Comparison of ENCODE assay signal across 34 cellular contexts in genomic region chrX:49725923-49726904, GRCh38. TPM values are rescaled to one million over a fixed set of nuclear protein-coding genes. Genes with fewer than 3 reads are reported as not detected.
"Had no signal": no experiment of that assay in that cellular context is flagged by ENCODE, and none has a peak within 500 bp of the region (broad histone marks: within the 10 kb centered on the region; RNA-seq: fewer than 3 reads in every experiment).

No MANE protein-coding gene starts in this region.

- H3K4me3 Mint-ChIP-seq: activated naive CD4-positive, alpha-beta T cell treated with anti-CD3 and anti-CD28 coated beads for 36 hours; activated naive CD8-positive, alpha-beta T cell treated with anti-CD3 and anti-CD28 coated beads, Interleukin-2, amount 10 ng/mL, durations not matched to agents 7 days and 5 days; activated T-helper 1 cell treated with anti-CD3 and anti-CD28 coated beads, Interleukin-12 subunit alpha, Interleukin-12 subunit beta, Interleukin-2, Interleukin-4 antibody, amounts not matched to agents 30 ng/mL and 10 ng/mL and 1 ng/mL, durations not matched to agents 14 hours and 24 hours and 36 hours; brain; mesothelial cell of epicardium; naive B cell; neural crest cell had no signal

- H3K27ac Mint-ChIP-seq: activated naive CD4-positive, alpha-beta T cell treated with anti-CD3 and anti-CD28 coated beads for 36 hours; activated naive CD8-positive, alpha-beta T cell treated with anti-CD3 and anti-CD28 coated beads, Interleukin-2, amount 10 ng/mL, durations not matched to agents 7 days and 5 days; activated T-helper 1 cell treated with anti-CD3 and anti-CD28 coated beads, Interleukin-12 subunit alpha, Interleukin-12 subunit beta, Interleukin-2, Interleukin-4 antibody, amounts not matched to agents 30 ng/mL and 10 ng/mL and 1 ng/mL, durations not matched to agents 14 hours and 24 hours and 36 hours; brain; mesothelial cell of epicardium had no signal

- H3K27ac ChIP-seq: ascending aorta, cardiac muscle cell, heart right ventricle, parathyroid adenoma, right atrium auricular region, tibial nerve, WERI-Rb-1 had no signal

- H3K4me1 Mint-ChIP-seq: activated naive CD8-positive, alpha-beta T cell treated with anti-CD3 and anti-CD28 coated beads, Interleukin-2, amount 10 ng/mL, durations not matched to agents 7 days and 5 days; brain; mesothelial cell of epicardium; naive B cell; neural crest cell had no signal

- H3K27me3 ChIP-seq: ascending aorta, cardiac muscle cell, right atrium auricular region had no signal

- H3K9me3 Mint-ChIP-seq: activated naive CD8-positive, alpha-beta T cell treated with anti-CD3 and anti-CD28 coated beads, Interleukin-2, amount 10 ng/mL, durations not matched to agents 7 days and 5 days; activated T-helper 1 cell treated with anti-CD3 and anti-CD28 coated beads, Interleukin-12 subunit alpha, Interleukin-12 subunit beta, Interleukin-2, Interleukin-4 antibody, amounts not matched to agents 30 ng/mL and 10 ng/mL and 1 ng/mL, durations not matched to agents 14 hours and 24 hours and 36 hours had no signal

- FAIRE-seq: endothelial cell of umbilical vein, TTC549 had no signal

- H3K4me3 ChIP-seq: ascending aorta, cardiac muscle cell, heart right ventricle, right atrium auricular region, tibial nerve had no signal

- H3K4me1 ChIP-seq: ascending aorta, heart right ventricle, parathyroid adenoma, right atrium auricular region, tibial nerve had no signal

- H3K9me3 ChIP-seq: ascending aorta, heart right ventricle, tibial nerve had no signal

- DNase-seq: activated CD4-positive, alpha-beta T cell treated with anti-CD3 and anti-CD28 coated beads for 48 hours; activated CD4-positive, alpha-beta T cell treated with anti-CD3 and anti-CD28 coated beads, Interleukin-2, amount 50 U/mL, for 48 hours; activated CD8-positive, alpha-beta memory T cell treated with anti-CD3 and anti-CD28 coated beads for 24 hours; activated effector memory CD4-positive, alpha-beta T cell treated with anti-CD3 and anti-CD28 coated beads, Interleukin-2, amount 50 U/mL, for 16 hours; activated naive CD4-positive, alpha-beta T cell treated with anti-CD3 and anti-CD28 coated beads for 36 hours; activated naive CD8-positive, alpha-beta T cell treated with anti-CD3 and anti-CD28 coated beads, Interleukin-2, amount 10 ng/mL, durations not matched to agents 7 days and 5 days; activated T-cell treated with anti-CD3 and anti-CD28 coated beads, Interleukin-2, amount 50 U/mL, for 1 hour; foreskin fibroblast; heart right ventricle; naive B cell; occipital lobe; stimulated activated CD4-positive, alpha-beta T cell treated with anti-CD3 and anti-CD28 coated beads, Interleukin-15, amount 100 ng/mL, for 24 hours; stimulated activated CD4-positive, alpha-beta T cell treated with anti-CD3 and anti-CD28 coated beads, Interleukin-2, amount 100 ng/mL, for 24 hours; stimulated activated naive CD4-positive, alpha-beta T cell treated with Interleukin-2 at 50 U/mL for 16 hours; T-helper 9 cell; WERI-Rb-1 had no signal

- H3K36me3 Mint-ChIP-seq: activated naive CD8-positive, alpha-beta T cell treated with anti-CD3 and anti-CD28 coated beads, Interleukin-2, amount 10 ng/mL, durations not matched to agents 7 days and 5 days; brain; mesothelial cell of epicardium; naive B cell had no signal

- H3K27me3 Mint-ChIP-seq: activated naive CD8-positive, alpha-beta T cell treated with anti-CD3 and anti-CD28 coated beads, Interleukin-2, amount 10 ng/mL, durations not matched to agents 7 days and 5 days had no signal

- H3K9ac ChIP-seq: parathyroid adenoma had no signal

- H3K36me3 ChIP-seq: ascending aorta, cardiac muscle cell, heart right ventricle, right atrium auricular region, tibial nerve, WERI-Rb-1 had no signal

RNA-seq across cellular contexts. Expression of gene PAGE1, which starts 30.4 kb away (rescaled TPM):
- total RNA-seq: activated naive CD4-positive, alpha-beta T cell treated with anti-CD3 and anti-CD28 coated beads for 36 hours; activated naive CD8-positive, alpha-beta T cell treated with anti-CD3 and anti-CD28 coated beads, Interleukin-2, amount 10 ng/mL, durations not matched to agents 7 days and 5 days; activated T-helper 1 cell treated with anti-CD3 and anti-CD28 coated beads, Interleukin-12 subunit alpha, Interleukin-12 subunit beta, Interleukin-2, Interleukin-4 antibody, amounts not matched to agents 30 ng/mL and 10 ng/mL and 1 ng/mL, durations not matched to agents 14 hours and 24 hours and 36 hours; ascending aorta; cardiac muscle cell; cerebellum; endothelial cell of umbilical vein; glomerular endothelial cell; heart right ventricle; kidney epithelial cell; lower leg skin; mesothelial cell of epicardium; neural crest cell; occipital lobe; pulmonary artery endothelial cell; right atrium auricular region; tibial nerve; urinary bladder had no signal
- polyA plus RNA-seq: cardiac muscle cell, endothelial cell of umbilical vein, esophagus, heart right ventricle, urinary bladder had no signal
